2 cellular contexts compared by ENCODE assay signal in genomic region chr19:19634516-19635312, GRCh38.
A peak's percentile ranks its signal among the peaks of the same experiment; 100 is the strongest.
TF ChIP-seq lines count a peak whose summit lies in the region.

No MANE protein-coding gene starts in this region.

TF ChIP-seq in GM12878, 131 proteins besides CTCF, POLR2A, EP300 and RAD21:
- TF ChIP-seq RUNX3 (IDR thresholded peaks at IDR 0.05; ENCODE audit: low read length), result 0 out of 2 replicates have a peak, but pooled peaks have one; percentile 19
- TF ChIP-seq SRF (IDR thresholded peaks at IDR 0.05; ENCODE audit: low read depth in 2 of 2, low read length in 2 of 2), result peak in 1 of 2 experiments; percentile 54; a peak in 1 of 4 replicates
- no peak for TF ChIP-seq ELK1 (IDR thresholded peaks at IDR 0.05; ENCODE audit: low read depth, low read length)
- TF ChIP-seq IRF4 (IDR thresholded peaks at IDR 0.05; ENCODE audit: low read depth, low read length), result no peak
- TF ChIP-seq POLR2AphosphoS2 (IDR thresholded peaks at IDR 0.05; ENCODE audit: low read depth, low read length), result no peak
- 0 out of 2 replicates have a peak, but pooled peaks have one; percentile 3 for TF ChIP-seq NR2F1 (conservative IDR thresholded peaks at IDR 0.05)
TF ChIP-seq in GM12878: peak in this region for 3.

TF ChIP-seq in GM23338, 12 proteins besides CTCF, POLR2A, EP300 and RAD21:
- TF ChIP-seq JUNB (IDR thresholded peaks at IDR 0.05; ENCODE audit: unreplicated experiment) (no peak), REST (IDR thresholded peaks at IDR 0.05; ENCODE audit: unreplicated experiment) (no peak)
